ENCODE assay signal across 21 cellular contexts in genomic region chr22:40441761-40442364, GRCh38.
"Had no signal": no experiment of that assay in that cellular context is flagged by ENCODE, and none has a peak within 500 bp of the region (broad histone marks: within the 10 kb centered on the region; RNA-seq: fewer than 3 reads in every experiment).

No MANE protein-coding gene starts in this region.

- H3K4me3 ChIP-seq: coronary artery, esophagus muscularis mucosa, prostate gland, skin epidermis, tibial nerve, vagina had no signal

- H3K27ac Mint-ChIP-seq: stimulated activated naive B cell treated with anti-CD40 and anti-IgM and Interleukin-4, amounts not matched to agents 10 μg/mL and 1 μg/mL and 100 μg/mL, for 72 hours; WTC11 had no signal

- ATAC-seq: activated CD8-positive, alpha-beta T cell treated with anti-CD3 and anti-CD28 coated beads, Interleukin-2, amount 10 ng/mL, durations not matched to agents 7 days and 5 days; left ventricle myocardium superior; right cardiac atrium; stimulated activated naive B cell treated with anti-CD40 and anti-IgM and Interleukin-4, amounts not matched to agents 10 μg/mL and 1 μg/mL and 100 μg/mL, for 72 hours; WTC11 had no signal

- H3K9me3 ChIP-seq: esophagus muscularis mucosa, prostate gland, tibial nerve, vagina had no signal

- H3K36me3 ChIP-seq: prostate gland, vagina had no signal

- H3K27ac ChIP-seq: esophagus muscularis mucosa, prostate gland, tibial nerve, vagina had no signal

- H3K4me3 Mint-ChIP-seq: activated CD4-positive, alpha-beta T cell treated with anti-CD3 and anti-CD28 coated beads, Interleukin-2, amount 10 ng/mL, durations not matched to agents 24 days and 14 days; activated CD8-positive, alpha-beta T cell treated with anti-CD3 and anti-CD28 coated beads, Interleukin-2, amount 10 ng/mL, durations not matched to agents 7 days and 5 days; stimulated activated naive B cell treated with anti-CD40 and anti-IgM and Interleukin-4, amounts not matched to agents 10 μg/mL and 1 μg/mL and 100 μg/mL, for 72 hours; WTC11 had no signal

- H3K27me3 ChIP-seq: esophagus muscularis mucosa, tibial nerve, vagina had no signal

- H3K36me3 Mint-ChIP-seq: WTC11 had no signal

- H3K9me3 Mint-ChIP-seq: activated CD4-positive, alpha-beta T cell treated with anti-CD3 and anti-CD28 coated beads, Interleukin-2, amount 10 ng/mL, durations not matched to agents 24 days and 14 days had no signal

- DNase-seq: activated CD4-positive, alpha-beta T cell treated with anti-CD3 and anti-CD28 coated beads, Interleukin-2, amount 10 ng/mL, durations not matched to agents 24 days and 14 days; activated CD8-positive, alpha-beta memory T cell treated with anti-CD3 and anti-CD28 coated beads, Interleukin-2, amount 50 U/mL, for 4 hours; activated CD8-positive, alpha-beta T cell treated with anti-CD3 and anti-CD28 coated beads, Interleukin-2, amount 10 ng/mL, durations not matched to agents 7 days and 5 days; activated naive CD4-positive, alpha-beta T cell treated with anti-CD3 and anti-CD28 coated beads, Interleukin-2, amount 50 U/mL, for 16 hours; amniotic stem cell; caudate nucleus; hippocampal formation; kidney glomerular epithelial cell; left ventricle myocardium superior; right cardiac atrium; stimulated activated CD4-positive, alpha-beta T cell treated with anti-CD3 and anti-CD28 coated beads, Interleukin-15, amount 100 ng/mL, for 24 hours; stimulated activated CD4-positive, alpha-beta T cell treated with anti-CD3 and anti-CD28 coated beads, Interleukin-4, amount 100 ng/mL, for 1 hour; stimulated activated naive B cell treated with anti-CD40 and anti-IgM and Interleukin-4, amounts not matched to agents 10 μg/mL and 1 μg/mL and 100 μg/mL, for 72 hours; T-helper 2 cell had no signal

- H3K4me1 ChIP-seq: prostate gland had no signal

- H3K27me3 Mint-ChIP-seq: activated CD4-positive, alpha-beta T cell treated with anti-CD3 and anti-CD28 coated beads, Interleukin-2, amount 10 ng/mL, durations not matched to agents 24 days and 14 days; stimulated activated naive B cell treated with anti-CD40 and anti-IgM and Interleukin-4, amounts not matched to agents 10 μg/mL and 1 μg/mL and 100 μg/mL, for 72 hours had no signal
